ENCODE assay signal across 22 cellular contexts in the genomic region with DNA sequence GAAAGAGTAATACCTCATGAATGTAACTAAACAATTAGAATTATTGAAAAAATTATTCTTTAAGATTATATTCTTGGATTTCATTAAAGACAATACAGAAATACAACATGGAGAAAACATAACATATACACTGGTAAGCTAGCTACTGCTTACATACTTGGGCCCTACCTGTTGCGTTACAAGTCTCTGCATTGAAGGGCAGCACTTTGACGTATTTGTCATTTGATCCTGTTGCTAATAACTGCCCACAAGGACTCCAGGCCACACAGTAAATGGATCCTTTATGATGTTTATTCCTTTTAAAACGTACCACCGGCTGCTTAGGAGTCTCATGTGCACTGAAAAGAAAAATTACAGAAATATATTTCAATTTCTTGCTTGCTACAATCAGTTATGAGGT.
"Had no signal": no experiment of that assay in that cellular context is flagged by ENCODE, and none has a peak within 500 bp of the region (broad histone marks: within the 10 kb centered on the region; RNA-seq: fewer than 3 reads in every experiment).

No MANE protein-coding gene starts in this region.

- DNase-seq: IMR-90, Karpas-422, KG1, MM.1S, NCI-H1092 treated with DMSO at 0.1 percent for 48 hours, NCI-H1436, NCI-H187, NCI-H2029, NCI-H2081 treated with DMSO at 0.1 percent for 48 hours, NCI-H2171 treated with DMSO at 0.1 percent for 48 hours, NCI-H345, NCI-H446 treated with DMSO at 0.1 percent for 48 hours, NCI-H524 treated with DMSO at 0.1 percent for 48 hours, NCI-H69, NCI-H774, Right ventricle myocardium superior, RPMI8226, SIG-M5, SK-N-SH, SW 1271, T-cell had no signal

- H3K9me3 ChIP-seq: SK-N-SH had no signal

- H3K9ac ChIP-seq: SK-N-SH had no signal

- ATAC-seq: HepG2, T-cell had no signal
